Comparison of ENCODE assay signal across 2 cellular contexts in genomic region chr19:677601-678380, GRCh38.
TF ChIP-seq lines count a peak whose summit lies in the region.

No MANE protein-coding gene starts in this region.

TF ChIP-seq in SK-N-SH, 30 proteins besides CTCF, POLR2A, EP300 and RAD21:
- TF ChIP-seq USF2 (IDR thresholded peaks at IDR 0.05; ENCODE audit: borderline replicate concordance, low read depth, low read length) (no peak), YY1 (IDR thresholded peaks at IDR 0.05; ENCODE audit: low read depth) (no peak), NFIC (IDR thresholded peaks at IDR 0.05; ENCODE audit: borderline replicate concordance) (no peak), POLR2AphosphoS5 (IDR thresholded peaks at IDR 0.05; ENCODE audit: low read depth, low read length) (no peak), MAX (IDR thresholded peaks at IDR 0.05; ENCODE audit: low read depth) (no peak), RFX5 (IDR thresholded peaks at IDR 0.05; ENCODE audit: low read length) (no peak), FOXM1 (IDR thresholded peaks at IDR 0.05; ENCODE audit: low read depth) (no peak), TCF12 (IDR thresholded peaks at IDR 0.05) (no peak)

TF ChIP-seq in SK-N-SH treated with all-trans-retinoic acid at 6 μM for 48 hours, 23 proteins besides CTCF, POLR2A, EP300 and RAD21:
- TF ChIP-seq ZNF565 (CRISPR knock-in tag; conservative IDR thresholded peaks at IDR 0.05; ENCODE audit: low read depth) = no peak
- no peak for TF ChIP-seq BACH2 (CRISPR knock-in tag; IDR thresholded peaks at IDR 0.05; ENCODE audit: borderline replicate concordance)
- no peak for TF ChIP-seq POU6F1 (CRISPR knock-in tag; IDR thresholded peaks at IDR 0.05; ENCODE audit: borderline replicate concordance, low read depth)
- TF ChIP-seq TSHZ2 (CRISPR knock-in tag; IDR thresholded peaks at IDR 0.05) = no peak
- TF ChIP-seq RARB (CRISPR knock-in tag; IDR thresholded peaks at IDR 0.05) = no peak
- no peak for TF ChIP-seq ZNF8 (CRISPR knock-in tag; IDR thresholded peaks at IDR 0.05)
- TF ChIP-seq TCF4 (CRISPR knock-in tag; IDR thresholded peaks at IDR 0.05; ENCODE audit: borderline replicate concordance) = no peak
- TF ChIP-seq PATZ1 (CRISPR knock-in tag; IDR thresholded peaks at IDR 0.05; ENCODE audit: borderline replicate concordance) = no peak
- TF ChIP-seq OSR1 (CRISPR knock-in tag; IDR thresholded peaks at IDR 0.05) = no peak
- no peak for TF ChIP-seq CREB5 (CRISPR knock-in tag; IDR thresholded peaks at IDR 0.05; ENCODE audit: low read depth)
- TF ChIP-seq ARNTL (CRISPR knock-in tag; IDR thresholded peaks at IDR 0.05; ENCODE audit: borderline replicate concordance, low read depth) = no peak
- no peak for TF ChIP-seq ZFP30 (CRISPR knock-in tag; IDR thresholded peaks at IDR 0.05)
- no peak for TF ChIP-seq ZNF70 (CRISPR knock-in tag; IDR thresholded peaks at IDR 0.05)
- TF ChIP-seq ESRRG (CRISPR knock-in tag; IDR thresholded peaks at IDR 0.05) = no peak
- no peak for TF ChIP-seq CSDC2 (CRISPR knock-in tag; IDR thresholded peaks at IDR 0.05)
